Comparison of ENCODE assay signal across 10 cellular contexts in genomic region chr12:9948606-9949286, GRCh38. TPM values are rescaled to one million over a fixed set of nuclear protein-coding genes. Genes with fewer than 3 reads are reported as not detected.
A peak's percentile ranks its signal among the peaks of the same experiment; 100 is the strongest.
DNase-seq lines count a peak whose midpoint lies in the region; ATAC-seq, FAIRE-seq and TF ChIP-seq lines count a peak whose summit lies in the region.
"Had no signal": no experiment of that assay in that cellular context is flagged by ENCODE, and none has a peak within 500 bp of the region (broad histone marks: within the 10 kb centered on the region; RNA-seq: fewer than 3 reads in every experiment).

No MANE protein-coding gene starts in this region.

- H3K9me3 ChIP-seq in suprapubic skin: no peaks in the 10 kb centered on the region
- H3K9me3 ChIP-seq: ascending aorta had no signal

- H3K36me3 Mint-ChIP-seq in effector memory CD8-positive, alpha-beta T cell (ENCODE audit: insufficient read depth): no peaks in the 10 kb centered on the region

- peaks cover 25 to 38% of the 10 kb centered on the region in 2 donors for H3K4me1 Mint-ChIP-seq in effector memory CD8-positive, alpha-beta T cell (ENCODE audit: low read depth in 2 of 2)

- H3K27ac Mint-ChIP-seq in effector memory CD8-positive, alpha-beta T cell: peak overlapping the region in 1 of 2 donors; percentile 1

- no peak for DNase-seq in effector memory CD8-positive, alpha-beta T cell
- DNase-seq in NCI-H187 treated with DMSO at 0.1 percent for 48 hours (lab: John Stamatoyannopoulos, UW) (no peak), NCI-H82 treated with DMSO at 0.1 percent for 48 hours (lab: John Stamatoyannopoulos, UW; ENCODE audit: unreplicated experiment) (no peak), suprapubic skin (ENCODE audit: low spot score in 2 of 2) (no peak), HTR-8/SVneo (ENCODE audit: insufficient read length, low spot score) (no peak)

- H3K4me3 Mint-ChIP-seq in effector memory CD8-positive, alpha-beta T cell: peak overlapping the region in 1 of 2 donors; percentile 25

- H3K27ac ChIP-seq in suprapubic skin: no peak overlapping the region
- H3K27ac ChIP-seq: ascending aorta had no signal

- H3K9me3 Mint-ChIP-seq in effector memory CD8-positive, alpha-beta T cell: no peaks in the 10 kb centered on the region

- no peaks in the 10 kb centered on the region for H3K27me3 Mint-ChIP-seq in effector memory CD8-positive, alpha-beta T cell

- H3K27me3 ChIP-seq in suprapubic skin: no peaks in the 10 kb centered on the region
- H3K27me3 ChIP-seq: ascending aorta had no signal

- no peak for TF ChIP-seq POLR2A in suprapubic skin (IDR thresholded peaks at IDR 0.05)

- H3K4me3 ChIP-seq in suprapubic skin: no peak overlapping the region
- H3K4me3 ChIP-seq: ascending aorta had no signal

- ATAC-seq in GM18508 (IDR thresholded peaks at IDR 0.05; ENCODE audit: insufficient read depth, unreplicated experiment) (peak; percentile 92), GM21515 (IDR thresholded peaks at IDR 0.05; ENCODE audit: unreplicated experiment) (peak; percentile 94), HG03457 (IDR thresholded peaks at IDR 0.05; ENCODE audit: unreplicated experiment) (peak; percentile 68)
- peak; percentile 58 for ATAC-seq in effector memory CD8-positive, alpha-beta T cell (replicated peaks)
- ATAC-seq: Panc1 had no signal

- 69% methylated on average over 3 of the region's 3 CpGs for WGBS in suprapubic skin

- no peak for TF ChIP-seq CTCF in suprapubic skin (IDR thresholded peaks at IDR 0.05)

- H3K4me1 ChIP-seq in suprapubic skin: no peaks in the 10 kb centered on the region
- H3K4me1 ChIP-seq: ascending aorta had no signal

- TF ChIP-seq EP300 in suprapubic skin (IDR thresholded peaks at IDR 0.05): no peak

- FAIRE-seq in HTR-8/SVneo (lab: Jason Lieb, UNC): no peak

- no peaks in the 10 kb centered on the region for H3K36me3 ChIP-seq in suprapubic skin
- H3K36me3 ChIP-seq: ascending aorta had no signal

RNA-seq across cellular contexts. Expression of gene CLEC2A, which starts 16.6 kb away (rescaled TPM):
- 10 to 100 TPM; 35.7 to 68.5 (median 60.8) TPM for total RNA-seq in suprapubic skin
- total RNA-seq: ascending aorta had no signal

RNA-seq across cellular contexts. Expression of gene CLEC12A, which starts 22.5 kb away (rescaled TPM):
- under 1 TPM in 1 of 4 donors, not detected in 3; 0.30 TPM for total RNA-seq in suprapubic skin
- total RNA-seq: ascending aorta had no signal

RNA-seq across cellular contexts. Expression of gene CLEC1B, which starts 50.2 kb away (rescaled TPM):
- total RNA-seq in suprapubic skin: not detected
- total RNA-seq: ascending aorta had no signal
